In the genomic region with DNA sequence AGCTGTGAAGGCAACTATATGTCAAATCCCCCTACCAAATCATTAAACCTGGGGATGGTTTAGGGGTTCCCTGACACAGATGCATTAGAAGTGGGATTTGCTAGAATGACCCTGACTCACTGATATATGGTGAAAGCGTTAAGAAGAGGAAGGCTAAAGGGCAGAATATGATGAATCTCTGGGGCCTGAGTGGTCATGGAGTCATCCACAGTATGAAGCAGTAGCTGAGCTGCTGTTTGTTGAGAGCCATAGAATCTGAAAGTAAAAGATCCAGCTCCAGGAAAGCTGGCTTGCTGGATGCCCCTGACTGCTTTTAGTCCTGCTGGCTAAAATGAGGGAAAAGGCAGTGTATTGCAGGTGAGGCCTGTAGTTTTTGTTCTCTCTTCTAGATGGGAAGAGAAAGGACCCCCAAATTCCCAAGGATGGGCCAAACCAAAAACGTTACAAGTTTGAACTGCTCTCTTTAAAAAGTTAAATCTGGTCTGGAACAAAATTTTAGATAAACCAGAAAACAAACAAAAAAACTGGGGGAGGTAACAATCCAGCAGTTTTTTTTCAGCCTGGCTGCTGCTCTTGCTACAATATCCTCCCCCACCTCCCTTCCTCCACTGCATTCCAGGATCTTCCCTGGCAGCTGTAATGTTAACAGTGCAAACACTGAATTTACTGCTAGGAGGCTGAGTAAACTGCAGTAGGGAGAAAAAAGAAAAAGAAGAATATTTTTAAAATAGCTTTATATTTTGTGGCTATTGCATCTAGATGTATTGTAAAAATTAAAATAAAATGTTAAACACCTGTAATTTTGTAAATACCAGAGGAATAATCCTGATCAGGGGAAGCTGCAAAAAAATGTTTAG, we compare ENCODE assay signal across 13 cellular contexts. TPM values are rescaled to one million over a fixed set of nuclear protein-coding genes. Genes with fewer than 3 reads are reported as not detected.
DNase-seq lines count a peak whose midpoint lies in the region; ATAC-seq and TF ChIP-seq lines count a peak whose summit lies in the region.
"Had no signal": no experiment of that assay in that cellular context is flagged by ENCODE, and none has a peak within 500 bp of the region (broad histone marks: within the 10 kb centered on the region; RNA-seq: fewer than 3 reads in every experiment).

No MANE protein-coding gene starts in this region.

- H3K79me2 ChIP-seq in osteoblast (ENCODE audit: insufficient read depth, low read length) = peaks cover 6% of the 10 kb centered on the region

- no peaks in the 10 kb centered on the region for H3K9me3 ChIP-seq in osteoblast (ENCODE audit: low read depth, low read length)
- H3K9me3 ChIP-seq: thoracic aorta had no signal

- peaks cover 8% of the 10 kb centered on the region for H3K36me3 ChIP-seq in osteoblast (ENCODE audit: insufficient read depth, low read length)

- intact Hi-C loops in dorsolateral prefrontal cortex (cut with DNase I) = no loop called here
- intact Hi-C loops in natural killer cell (cut with micrococcal nuclease) = no loop called here

- H3K36me3 Mint-ChIP-seq in activated T-helper 17 cell treated with anti-CD3 and anti-CD28 coated beads, Interleukin-2, amount 50 U/mL, for 72 hours (ENCODE audit: low read depth) = peaks cover 93% of the 10 kb centered on the region
- peaks cover 8% of the 10 kb centered on the region for H3K36me3 Mint-ChIP-seq in natural killer cell

- H4K20me1 ChIP-seq in osteoblast (ENCODE audit: insufficient read depth, low read length) = peaks cover 2% of the 10 kb centered on the region

- ATAC-seq in activated T-helper 17 cell treated with anti-CD3 and anti-CD28 coated beads, Interleukin-2, amount 50 U/mL, for 72 hours (replicated peaks) = no peak
- no peak for ATAC-seq in natural killer cell

- no peak overlapping the region for H3K4me3 Mint-ChIP-seq in activated T-helper 17 cell treated with anti-CD3 and anti-CD28 coated beads, Interleukin-2, amount 50 U/mL, for 72 hours
- no peak overlapping the region for H3K4me3 Mint-ChIP-seq in natural killer cell

- peaks cover 27% of the 10 kb centered on the region for H3K4me1 Mint-ChIP-seq in activated T-helper 17 cell treated with anti-CD3 and anti-CD28 coated beads, Interleukin-2, amount 50 U/mL, for 72 hours
- H3K4me1 Mint-ChIP-seq in natural killer cell = peaks cover 41 to 44% of the 10 kb centered on the region in 2 donors

- H3K27ac Mint-ChIP-seq in activated T-helper 17 cell treated with anti-CD3 and anti-CD28 coated beads, Interleukin-2, amount 50 U/mL, for 72 hours = peak overlapping the region; percentile 38
- H3K27ac Mint-ChIP-seq in natural killer cell = no peak overlapping the region

- peak; percentile 71 for DNase-seq in AG20443 (ENCODE audit: low spot score)
- peak; percentile 49 for DNase-seq in hepatic stellate cell (ENCODE audit: low spot score)
- peak; percentile 34 for DNase-seq in osteoblast (ENCODE audit: insufficient read length, low spot score, missing footprints)
- DNase-seq in dorsolateral prefrontal cortex = no peak
- DNase-seq in NCI-H345 (lab: John Stamatoyannopoulos, UW) = no peak
- DNase-seq in activated naive CD4-positive, alpha-beta T cell treated with Interleukin-2 at 50 U/mL for 16 hours = no peak
- DNase-seq in natural killer cell = no peak
- DNase-seq: DMS153; NCI-H1436; stimulated activated CD4-positive, alpha-beta T cell treated with anti-CD3 and anti-CD28 coated beads, Interleukin-12 subunit alpha, Interleukin-12 subunit beta, amount 100 ng/mL, for 4 hours had no signal

- no peak overlapping the region for H2AFZ ChIP-seq in osteoblast (ENCODE audit: low read length)

- H3K27me3 Mint-ChIP-seq in activated T-helper 17 cell treated with anti-CD3 and anti-CD28 coated beads, Interleukin-2, amount 50 U/mL, for 72 hours = no peaks in the 10 kb centered on the region
- H3K27me3 Mint-ChIP-seq in natural killer cell (ENCODE audit: low read depth in 2 of 2) = no peaks in the 10 kb centered on the region

- peaks cover 17% of the 10 kb centered on the region for H3K4me1 ChIP-seq in osteoblast (ENCODE audit: insufficient read depth, low read length)

- peak overlapping the region; percentile 75 for H3K4me2 ChIP-seq in osteoblast (ENCODE audit: insufficient read depth, low read length)

- H3K27ac ChIP-seq in osteoblast (ENCODE audit: low read depth, low read length) = peak overlapping the region; percentile 65
- H3K27ac ChIP-seq in dorsolateral prefrontal cortex = peak overlapping the region in 17 of 59 donors; percentile 11 to 88 (median 38)
- H3K27ac ChIP-seq: SK-N-MC, thoracic aorta had no signal

- H3K27me3 ChIP-seq in osteoblast (ENCODE audit: insufficient read depth, low read length) = no peaks in the 10 kb centered on the region
- H3K27me3 ChIP-seq in dorsolateral prefrontal cortex = no peaks in the 10 kb centered on the region

- H3K9me3 Mint-ChIP-seq in activated T-helper 17 cell treated with anti-CD3 and anti-CD28 coated beads, Interleukin-2, amount 50 U/mL, for 72 hours = no peaks in the 10 kb centered on the region
- no peaks in the 10 kb centered on the region for H3K9me3 Mint-ChIP-seq in natural killer cell

- H3K4me3 ChIP-seq in osteoblast (ENCODE audit: insufficient read depth, low read length) = peak overlapping the region; percentile 27
- no peak overlapping the region for H3K4me3 ChIP-seq in dorsolateral prefrontal cortex
- H3K4me3 ChIP-seq: SK-N-MC, thoracic aorta had no signal

- TF ChIP-seq CTCF in osteoblast (IDR thresholded peaks at IDR 0.05; ENCODE audit: extremely low read depth, low read depth, low read length) (no peak), dorsolateral prefrontal cortex (IDR thresholded peaks at IDR 0.05 in 54 of 56, conservative IDR thresholded peaks at IDR 0.05 in 2 of 56; ENCODE audit: low read depth in 1 of 56, partially characterized antibody in 56 of 56) (no peak), natural killer cell (IDR thresholded peaks at IDR 0.05) (no peak)

RNA-seq across cellular contexts. Expression of gene SEL1L, which starts 16.5 kb away (rescaled TPM):
- 10 to 100 TPM; 58.7 to 69.8 TPM for total RNA-seq in activated T-helper 17 cell treated with anti-CD3 and anti-CD28 coated beads, Interleukin-2, amount 50 U/mL, for 72 hours
- total RNA-seq in osteoblast (132 and 151 TPM in 2 replicates), dorsolateral prefrontal cortex (100 to 1,000 TPM in 3 of 120 experiments, 10 to 100 TPM in 117; 43.9 to 104 (median 80.9) TPM), natural killer cell (10 to 100 TPM; 55.0 to 93.0 (median 77.0) TPM)

Comparison
In these comparisons a context has a peak if more than half of its experiments do, and no peak if none do; other contexts are left out.
1. DNase-seq: peak in AG20443 (single experiment), hepatic stellate cell (single experiment) and osteoblast (single experiment); none in dorsolateral prefrontal cortex (0 of 10), NCI-H345 (single experiment), activated naive CD4-positive, alpha-beta T cell treated with Interleukin-2 at 50 U/mL for 16 hours (single experiment) and natural killer cell (single experiment).